19 cellular contexts compared by ENCODE assay signal in the genomic region with DNA sequence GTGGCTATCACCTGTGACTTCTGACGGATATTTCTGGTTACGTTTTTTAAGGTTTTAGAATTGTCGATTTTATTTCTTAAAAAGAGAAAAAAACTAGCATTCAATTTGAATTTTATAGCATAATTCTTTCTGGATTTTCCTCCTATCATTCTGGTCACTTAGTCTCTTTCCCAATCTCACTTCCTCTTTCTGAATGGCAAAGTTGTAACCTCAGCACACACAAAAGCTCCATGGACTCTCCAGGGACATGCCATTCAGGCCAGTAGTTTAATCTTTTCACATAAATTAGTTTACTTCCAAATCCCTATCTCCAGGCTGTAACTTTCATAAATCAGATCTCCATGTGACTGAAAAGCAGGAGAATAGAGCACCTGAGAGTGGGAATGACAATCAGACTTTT.
"Had no signal": no experiment of that assay in that cellular context is flagged by ENCODE, and none has a peak within 500 bp of the region (broad histone marks: within the 10 kb centered on the region; RNA-seq: fewer than 3 reads in every experiment).

No MANE protein-coding gene starts in this region.

- ATAC-seq: activated T-helper 17 cell treated with anti-CD3 and anti-CD28 coated beads, Interleukin-2, amount 50 U/mL, for 72 hours; heart right ventricle; left lobe of liver; mucosa of descending colon; naive thymus-derived CD8-positive, alpha-beta T cell; psoas muscle had no signal

- H3K4me1 ChIP-seq: colonic mucosa, psoas muscle, right lobe of liver had no signal

- H3K36me3 ChIP-seq: colonic mucosa, heart right ventricle, right lobe of liver had no signal

- H3K4me3 ChIP-seq: colonic mucosa, heart right ventricle, mucosa of descending colon, psoas muscle, right lobe of liver, spleen had no signal

- H3K27ac ChIP-seq: colonic mucosa, heart right ventricle, psoas muscle, right lobe of liver, VCaP had no signal

- H3K27me3 ChIP-seq: colonic mucosa, heart right ventricle, right lobe of liver, spleen had no signal

- DNase-seq: activated CD4-positive, alpha-beta T cell treated with anti-CD3 and anti-CD28 coated beads for 4 hours; caudate nucleus; colonic mucosa; effector CD8-positive, alpha-beta T cell; foreskin melanocyte; heart right ventricle; islet precursor cell; mammary epithelial cell; mucosa of descending colon; naive thymus-derived CD8-positive, alpha-beta T cell; psoas muscle; right lobe of liver; spleen; stimulated activated CD4-positive, alpha-beta T cell treated with anti-CD3 and anti-CD28 coated beads, Interleukin-1b, Interleukin-23, amount 100 ng/mL, for 48 hours; stimulated activated naive CD4-positive, alpha-beta T cell; trophoblast cell had no signal

- H3K9me3 ChIP-seq: colonic mucosa, heart right ventricle, mucosa of descending colon, psoas muscle, right lobe of liver, spleen had no signal
